13 cellular contexts compared by ENCODE assay signal in genomic region chr2:46487667-46488333, GRCh38. TPM values are rescaled to one million over a fixed set of nuclear protein-coding genes. Genes with fewer than 3 reads are reported as not detected.
DNase-seq lines count a peak whose midpoint lies in the region; ATAC-seq and TF ChIP-seq lines count a peak whose summit lies in the region.
"Had no signal": no experiment of that assay in that cellular context is flagged by ENCODE, and none has a peak within 500 bp of the region (broad histone marks: within the 10 kb centered on the region; RNA-seq: fewer than 3 reads in every experiment).

No MANE protein-coding gene starts in this region.

- 63 to 68% (median 64%) methylated on average over 8 of the region's 8 CpGs for WGBS in adrenal gland, 4 donors

- in situ Hi-C loops in gastrocnemius medialis (cut with MboI; ENCODE audit: low sequenced_read_pairs in 4 of 4) = no loop called here

- TF ChIP-seq CTCF in adrenal gland (IDR thresholded peaks at IDR 0.05) (no peak), left ventricle myocardium inferior (IDR thresholded peaks at IDR 0.05; ENCODE audit: borderline replicate concordance) (no peak), gastrocnemius medialis (IDR thresholded peaks at IDR 0.05 in 4 of 5, conservative IDR thresholded peaks at IDR 0.05 in 1 of 5) (no peak)

- H3K4me3 ChIP-seq in adrenal gland (no peak overlapping the region), left ventricle myocardium inferior (no peak overlapping the region), gastrocnemius medialis (no peak overlapping the region)

- TF ChIP-seq POLR2A in adrenal gland (IDR thresholded peaks at IDR 0.05) (no peak), gastrocnemius medialis (IDR thresholded peaks at IDR 0.05) (no peak)

- intact Hi-C loops in adrenal gland (cut with DNase I) (no loop called here), left ventricle myocardium inferior (cut with micrococcal nuclease) (no loop called here), gastrocnemius medialis (cut with DNase I; ENCODE audit: low total_unique reads) (no loop called here)

- H3K27me3 ChIP-seq in adrenal gland (no peaks in the 10 kb centered on the region), left ventricle myocardium inferior (ENCODE audit: low read depth) (no peaks in the 10 kb centered on the region), gastrocnemius medialis (no peaks in the 10 kb centered on the region)

- H3K36me3 ChIP-seq in adrenal gland (replicated peaks in 1 of 2) = no peaks in the 10 kb centered on the region
- no peaks in the 10 kb centered on the region for H3K36me3 ChIP-seq in left ventricle myocardium inferior
- no peaks in the 10 kb centered on the region for H3K36me3 ChIP-seq in gastrocnemius medialis

- no peaks in the 10 kb centered on the region for H3K9me3 ChIP-seq in adrenal gland (replicated peaks in 1 of 3)
- no peaks in the 10 kb centered on the region for H3K9me3 ChIP-seq in left ventricle myocardium inferior (replicated peaks)
- H3K9me3 ChIP-seq in gastrocnemius medialis = no peaks in the 10 kb centered on the region

- H3K27ac ChIP-seq in adrenal gland (peak overlapping the region in 3 of 5 donors; percentile 4 to 65 (median 11)), left ventricle myocardium inferior (replicated peaks) (peak overlapping the region; percentile 81), gastrocnemius medialis (peak overlapping the region in 3 of 4 donors; percentile 10 to 29 (median 11))
- H3K27ac ChIP-seq: parathyroid adenoma had no signal

- DNase-seq in GM04504 (ENCODE audit: low read depth) = peak; percentile 75
- DNase-seq in adrenal gland = peak; percentile 44 to 88 (median 83)
- DNase-seq in left ventricle myocardium inferior = peak; percentile 86
- peak; percentile 25 to 66 for DNase-seq in gastrocnemius medialis
- no peak for DNase-seq in DMS79 (lab: John Stamatoyannopoulos, UW)
- DNase-seq in NCI-H748 treated with DMSO at 0.1 percent for 48 hours (lab: John Stamatoyannopoulos, UW) = no peak
- DNase-seq: activated T-cell treated with anti-CD3 and anti-CD28 coated beads, Interleukin-2, amount 50 U/mL, for 72 hours; erythroblast; NCI-H187 had no signal

- ATAC-seq in gastrocnemius medialis = peak; percentile 52 to 64
- no peak for ATAC-seq in HG03460 (IDR thresholded peaks at IDR 0.05; ENCODE audit: unreplicated experiment)
- ATAC-seq in GM19397 (IDR thresholded peaks at IDR 0.05; ENCODE audit: unreplicated experiment) = no peak
- ATAC-seq: activated T-cell treated with anti-CD3 and anti-CD28 coated beads, Interleukin-2, amount 50 U/mL, for 72 hours had no signal

- H3K4me1 ChIP-seq in adrenal gland (replicated peaks in 1 of 2) (peaks cover 0 to 14% of the 10 kb centered on the region in 2 donors), left ventricle myocardium inferior (peaks cover 46% of the 10 kb centered on the region), gastrocnemius medialis (peaks cover 23 to 25% of the 10 kb centered on the region in 2 donors)

RNA-seq across cellular contexts. Expression of gene TMEM247, which starts 8.4 kb away (rescaled TPM):
- total RNA-seq in adrenal gland (not detected), left ventricle myocardium inferior (not detected), gastrocnemius medialis (not detected)
- polyA plus RNA-seq in adrenal gland = not detected
- total RNA-seq: activated T-cell treated with anti-CD3 and anti-CD28 coated beads, Interleukin-2, amount 50 U/mL, for 72 hours; T-helper 1 cell treated with Interleukin-12 subunit alpha and Interleukin-12 subunit beta and Interleukin-4 antibody, amounts not matched to agents 30 ng/mL and 1 ng/mL, for 36 hours had no signal

RNA-seq across cellular contexts. Expression of gene RHOQ, which starts 54.5 kb away (rescaled TPM):
- total RNA-seq in adrenal gland = 10 to 100 TPM; 46.0 to 86.4 (median 64.6) TPM
- polyA plus RNA-seq in adrenal gland = 10 to 100 TPM; 30.1 to 62.3 (median 40.9) TPM
- total RNA-seq in left ventricle myocardium inferior = 380 TPM
- total RNA-seq in gastrocnemius medialis = 100 to 1,000 TPM; 116 to 139 (median 121) TPM

RNA-seq across cellular contexts. Expression of gene ATP6V1E2, which starts 54.6 kb away (rescaled TPM):
- total RNA-seq in adrenal gland (1 to 10 TPM; 1.4 to 9.8 (median 6.7) TPM), left ventricle myocardium inferior (9.1 TPM), gastrocnemius medialis (1 to 10 TPM; 2.0 to 4.7 (median 3.5) TPM)
- 10 to 100 TPM in 1 of 3 donors, 1 to 10 TPM in 2; 3.2 to 10.1 (median 5.3) TPM for polyA plus RNA-seq in adrenal gland

Comparison
In these comparisons a context has a peak if more than half of its experiments do, and no peak if none do; other contexts are left out.
1. DNase-seq: peak in GM04504 (single experiment), adrenal gland (7 of 7), left ventricle myocardium inferior (single experiment) and gastrocnemius medialis (2 of 2); none in DMS79 (single experiment) and NCI-H748 treated with DMSO at 0.1 percent for 48 hours (single experiment).
2. H3K27ac ChIP-seq: peak in every context shown above with its lines; median percentile 81 in left ventricle myocardium inferior; 11 in adrenal gland; 11 in gastrocnemius medialis.
3. ATAC-seq: peak in gastrocnemius medialis (2 of 2); none in HG03460 (single experiment) and GM19397 (single experiment).